Comparison of ENCODE assay signal across 14 cellular contexts in genomic region chr16:88560722-88561484, GRCh38. TPM values are rescaled to one million over a fixed set of nuclear protein-coding genes. Genes with fewer than 3 reads are reported as not detected.
DNase-seq lines count a peak whose midpoint lies in the region; ATAC-seq, FAIRE-seq and TF ChIP-seq lines count a peak whose summit lies in the region.
"Had no signal": no experiment of that assay in that cellular context is flagged by ENCODE, and none has a peak within 500 bp of the region (broad histone marks: within the 10 kb centered on the region; RNA-seq: fewer than 3 reads in every experiment).

No MANE protein-coding gene starts in this region.

- H3K9me3 ChIP-seq in HepG2 (ENCODE audit: low read length): no peaks in the 10 kb centered on the region
- no peaks in the 10 kb centered on the region for H3K9me3 ChIP-seq in right lobe of liver
- H3K9me3 ChIP-seq in BE2C: no peaks in the 10 kb centered on the region
- H3K9me3 ChIP-seq: psoas muscle had no signal

- H3K79me2 ChIP-seq in HepG2 (ENCODE audit: insufficient read depth, low read length): no peaks in the 10 kb centered on the region

- no peak for TF ChIP-seq POLR2A in HepG2 (IDR thresholded peaks at IDR 0.05; ENCODE audit: insufficient read depth in 1 of 2, low read depth in 2 of 2, low read length in 2 of 2)
- no peak for TF ChIP-seq POLR2A in right lobe of liver (IDR thresholded peaks at IDR 0.05)

- H3K27me3 ChIP-seq in HepG2 (ENCODE audit: control insufficient read depth in 1 of 2, insufficient read depth in 2 of 2, low read length in 2 of 2) (peaks cover 9 to 33% of the 10 kb centered on the region in 2 experiments; a peak in 4 of 5 replicates), right lobe of liver (no peaks in the 10 kb centered on the region), BE2C (peaks cover 7% of the 10 kb centered on the region)

- TF ChIP-seq CTCF in HepG2 (CRISPR knock-in tag; IDR thresholded peaks at IDR 0.05): peak; percentile 31; the same call in 1 of the 2 replicates
- no peak for TF ChIP-seq CTCF in right lobe of liver (IDR thresholded peaks at IDR 0.05)
- no peak for TF ChIP-seq CTCF in BE2C (IDR thresholded peaks at IDR 0.05; ENCODE audit: low read depth, low read length)

- POLR2A ChIA-PET in HepG2 (lab: Yijun Ruan, JAX): interaction anchor here (0.7 to 1.7 kb wide), 3 partner anchors 10 to 625 kb away, joined by 3 to 5 read pairs (median 4); partner anchors contain the start of genes CA5A and ZC3H18

- no TSS peak for BruUV-seq in HepG2 (replicated peaks; lab: Mats Ljungman, UMichigan)

- H3K9ac ChIP-seq in HepG2 (ENCODE audit: insufficient read depth, low read depth, low read length): no peak overlapping the region

- CTCF ChIA-PET in HepG2 (lab: Yijun Ruan, JAX; ENCODE audit: low intra/inter-chr PET ratio, low total read pairs): interaction anchor here (1.3 to 2.9 kb wide), 3 partner anchors 73 to 123 kb away, joined by 3 to 27 read pairs (median 3); no protein-coding TSS in a partner anchor

- H3K27ac ChIP-seq in HepG2 (ENCODE audit: extremely low read length, insufficient read depth, low read length): no peak overlapping the region
- no peak overlapping the region for H3K27ac ChIP-seq in right lobe of liver
- H3K27ac ChIP-seq: psoas muscle had no signal

- peaks cover 2% of the 10 kb centered on the region; the same call in 1 of the 2 replicates for H4K20me1 ChIP-seq in HepG2 (ENCODE audit: insufficient read depth, low read length)

- H3K4me2 ChIP-seq in HepG2 (ENCODE audit: low read depth, low read length): no peak overlapping the region

- peaks cover 22% of the 10 kb centered on the region for H3K4me1 ChIP-seq in HepG2 (ENCODE audit: insufficient read depth, low read length)
- peaks cover 0 to 3% (median 0%) of the 10 kb centered on the region in 4 donors for H3K4me1 ChIP-seq in right lobe of liver
- no peaks in the 10 kb centered on the region; the same call in 1 of the 2 replicates for H3K4me1 ChIP-seq in BE2C

- 54% methylated on average over 21 of the region's 22 CpGs for WGBS in HepG2 (ENCODE audit: low lambda C conversion rate)
- WGBS in right lobe of liver (ENCODE audit: insufficient coverage, low coverage, low lambda C conversion rate, missing lambda C conversion rate): 15% methylated on average over 7 of the region's 22 CpGs

- no peak for FAIRE-seq in HepG2 (lab: Jason Lieb, UNC)
- FAIRE-seq: colon had no signal

- no peak overlapping the region for H2AFZ ChIP-seq in HepG2 (ENCODE audit: low read length)

- H3K4me3 ChIP-seq in HepG2 (replicated peaks in 1 of 3; ENCODE audit: insufficient read depth in 1 of 3, low read depth in 2 of 3, low read length in 3 of 3) (no peak overlapping the region), right lobe of liver (no peak overlapping the region), BE2C (ENCODE audit: low read depth, low read length) (no peak overlapping the region)
- H3K4me3 ChIP-seq: psoas muscle had no signal

- in situ Hi-C loops in HepG2 (cut with HindIII; ENCODE audit: extremely low pct_ligation_motif_present, low pct_unique_long_range_greater_than_20kb): no loop called here

- ATAC-seq in HepG2 (peak; percentile 25), right lobe of liver (no peak), HG03442 (IDR thresholded peaks at IDR 0.05; ENCODE audit: unreplicated experiment) (no peak)

- intact Hi-C loops in HepG2 (cut with micrococcal nuclease; ENCODE audit: unreplicated experiment): no loop called here
- intact Hi-C loops in right lobe of liver (cut with DNase I): loop anchor here in 1 of 2 donors (5.0 kb wide), 1 partner anchor 119 kb away; no protein-coding TSS in a partner anchor

- H3K36me3 ChIP-seq in HepG2 (replicated peaks in 1 of 2; ENCODE audit: control insufficient read depth in 1 of 2, insufficient read depth in 2 of 2, low read length in 2 of 2) (no peaks in the 10 kb centered on the region), right lobe of liver (no peaks in the 10 kb centered on the region), BE2C (no peaks in the 10 kb centered on the region)

- no peak for TF ChIP-seq RAD21 in HepG2 (CRISPR knock-in tag; IDR thresholded peaks at IDR 0.05)

- TF ChIP-seq EP300 in HepG2 (IDR thresholded peaks at IDR 0.05; ENCODE audit: low read depth in 2 of 2, low read length in 2 of 2): no peak
- TF ChIP-seq EP300 in HepG2 (CRISPR knock-in tag; IDR thresholded peaks at IDR 0.05; ENCODE audit: borderline replicate concordance): peak; percentile 87

- DNase-seq in HepG2 (ENCODE audit: low spot score): peak; percentile 44
- no peak for DNase-seq in right lobe of liver
- peak; percentile 27 for DNase-seq in SW480 (ENCODE audit: low spot score)
- peak; percentile 22 for DNase-seq in fibroblast of peridontal ligament (ENCODE audit: extremely low read depth)
- DNase-seq in NCI-H2107 treated with DMSO at 0.1 percent for 48 hours (lab: John Stamatoyannopoulos, UW; ENCODE audit: unreplicated experiment): no peak
- no peak for DNase-seq in BE2C
- no peak for DNase-seq in germinal center (ENCODE audit: low spot score)
- DNase-seq: activated CD4-positive, alpha-beta T cell treated with anti-CD3 and anti-CD28 coated beads, Interleukin-2, amount 10 ng/mL, durations not matched to agents 7 days and 5 days; activated gamma-delta T cell; glutamatergic neuron; psoas muscle; stimulated activated CD4-positive, alpha-beta T cell treated with anti-CD3 and anti-CD28 coated beads, Interleukin-4, amount 100 ng/mL, for 4 hours had no signal

TF ChIP-seq in HepG2, 621 proteins besides CTCF, POLR2A, EP300 and RAD21 (continues in another document):
- no peak for TF ChIP-seq KAT2B (IDR thresholded peaks at IDR 0.05; ENCODE audit: borderline replicate concordance, low read depth, low read length)
- 0 out of 2 replicates have a peak, but pooled peaks have one; percentile 39 for TF ChIP-seq ZFX (CRISPR knock-in tag; IDR thresholded peaks at IDR 0.05; ENCODE audit: low read depth)
- TF ChIP-seq ZNF317 (CRISPR knock-in tag; IDR thresholded peaks at IDR 0.05): peak; percentile 94
- TF ChIP-seq KDM5B (CRISPR knock-in tag; IDR thresholded peaks at IDR 0.05; ENCODE audit: borderline replicate concordance): peak; percentile 93
- TF ChIP-seq ZNF225 (CRISPR knock-in tag; IDR thresholded peaks at IDR 0.05): peak; percentile 97; the same call in 1 of the 2 replicates
- TF ChIP-seq ZNF501 (CRISPR knock-in tag; IDR thresholded peaks at IDR 0.05): peak; percentile 90
- TF ChIP-seq ZBTB39 (CRISPR knock-in tag; IDR thresholded peaks at IDR 0.05): peak; percentile 96

RNA-seq across cellular contexts. Expression of gene ZC3H18, which starts 9.3 kb away (rescaled TPM):
- 19.7 and 27.4 TPM in 2 replicates for total RNA-seq in HepG2 (2016; rRNA removed; fragmentation: Illumina TruSeq; extraction: Trizol)
- total RNA-seq in HepG2 (2016; cell fraction: cytosol; rRNA removed; fragmentation: Illumina TruSeq; extraction: Trizol; ENCODE audit: low read depth): 19.4 and 24.7 TPM in 2 replicates
- 14.3 and 27.1 TPM in 2 replicates for total RNA-seq in HepG2 (2016; cell fraction: insoluble cytoplasmic fraction; rRNA removed; fragmentation: Illumina TruSeq; extraction: Trizol)
- total RNA-seq in HepG2 (2016; cell fraction: membrane; rRNA removed; fragmentation: Illumina TruSeq; extraction: Trizol): 13.2 and 13.7 TPM in 2 replicates
- total RNA-seq in HepG2 (2016; cell fraction: nucleus; rRNA removed; fragmentation: Illumina TruSeq; extraction: Trizol): 23.0 and 25.0 TPM in 2 replicates
- polyA plus RNA-seq in HepG2 (2011; rRNA removed): 11.2 and 12.7 TPM in 2 replicates
- 5.1 and 6.6 TPM in 2 replicates for polyA plus RNA-seq in HepG2 (2011; cell fraction: cytosol; rRNA removed)
- 52.8 and 62.1 TPM in 2 replicates for polyA plus RNA-seq in HepG2 (2011; cell fraction: nucleus; rRNA removed)
- polyA plus RNA-seq in HepG2 (2012): 25.6 and 26.4 TPM in 2 replicates
- 2.5 and 2.8 TPM in 2 replicates for polyA plus RNA-seq in HepG2 (2016; cell fraction: cytosol; fragmentation: Illumina TruSeq; extraction: Trizol; ENCODE audit: low read depth)
- polyA plus RNA-seq in HepG2 (2016; cell fraction: insoluble cytoplasmic fraction; fragmentation: Illumina TruSeq; extraction: Trizol; ENCODE audit: low read depth): 25.5 and 39.1 TPM in 2 replicates
- 6.0 and 7.1 TPM in 2 replicates for polyA plus RNA-seq in HepG2 (2016; cell fraction: membrane; fragmentation: Illumina TruSeq; extraction: Trizol; ENCODE audit: low read depth)
- 81.5 and 103 TPM in 2 replicates for polyA plus RNA-seq in HepG2 (2016; cell fraction: nucleus; fragmentation: Illumina TruSeq; extraction: Trizol; ENCODE audit: insufficient read depth, low read depth)
- polyA minus RNA-seq in HepG2 (2011; rRNA and poly(A)+ RNA removed; ENCODE audit: low replicate concordance): 8.7 and 11.6 TPM in 2 replicates
- polyA minus RNA-seq in HepG2 (2011; cell fraction: cytosol; rRNA and poly(A)+ RNA removed): 9.7 and 11.0 TPM in 2 replicates
- polyA minus RNA-seq in HepG2 (2011; cell fraction: nucleus; rRNA and poly(A)+ RNA removed): 21.3 and 25.5 TPM in 2 replicates
- 10 to 100 TPM in 5 of 6 experiments, 1 to 10 TPM in 1; 8.7 to 22.8 (median 16.4) TPM for total RNA-seq in right lobe of liver
- polyA plus RNA-seq in BE2C (2012; ENCODE audit: insufficient read depth, insufficient read length, low read depth): 108 TPM

Comparison
In these comparisons a context has a peak if more than half of its experiments do, and no peak if none do; other contexts are left out.
1. DNase-seq: peak in HepG2 (single experiment), SW480 (single experiment) and fibroblast of peridontal ligament (single experiment); none in right lobe of liver (0 of 3), NCI-H2107 treated with DMSO at 0.1 percent for 48 hours (single experiment), BE2C (single experiment) and germinal center (single experiment).